In the genomic region with DNA sequence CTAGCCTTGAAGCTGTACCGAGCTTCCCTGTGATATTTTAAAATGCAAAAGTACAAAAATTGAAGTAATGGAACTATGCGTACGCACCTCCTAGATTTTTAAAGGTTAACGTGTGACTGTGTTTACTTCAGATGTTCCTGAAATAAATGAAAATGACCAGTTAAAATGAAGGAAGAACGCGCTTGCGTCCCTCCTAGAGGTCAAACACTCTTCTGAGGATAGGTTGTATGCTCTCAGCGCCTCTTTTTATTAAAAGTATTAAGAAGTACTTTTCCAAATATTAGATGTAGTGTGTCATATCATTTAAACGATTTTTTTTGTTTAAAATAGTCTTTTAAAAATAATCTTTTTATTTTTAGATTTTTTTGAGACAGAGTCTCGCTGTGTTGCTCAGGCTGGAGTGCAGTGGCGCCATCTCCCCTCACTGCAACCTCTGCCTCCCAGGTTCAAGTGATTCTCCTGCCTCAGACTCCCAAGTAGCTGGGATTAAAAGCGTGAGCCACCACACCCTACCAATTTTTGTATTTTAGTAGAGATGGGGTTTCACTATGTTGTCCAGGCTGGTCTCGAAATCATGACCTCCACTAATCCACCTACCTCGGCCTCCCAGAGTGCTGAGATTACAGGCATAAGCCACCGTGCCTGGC, we compare ENCODE assay signal across 8 cellular contexts. TPM values are rescaled to one million over a fixed set of nuclear protein-coding genes. Genes with fewer than 3 reads are reported as not detected.
DNase-seq lines count a peak whose midpoint lies in the region; TF ChIP-seq lines count a peak whose summit lies in the region.

No MANE protein-coding gene starts in this region.

- peaks cover 4% of the 10 kb centered on the region for H3K4me1 ChIP-seq in rectal smooth muscle tissue (ENCODE audit: control insufficient read depth, insufficient read depth, low read length)

- no peak for TF ChIP-seq POLR2A in erythroblast (IDR thresholded peaks at IDR 0.05; ENCODE audit: low read length)

- no peak for TF ChIP-seq CTCF in fibroblast of mammary gland (conservative IDR thresholded peaks at IDR 0.05; ENCODE audit: control insufficient read depth, insufficient read depth, low read depth, low read length)

- H3K36me3 Mint-ChIP-seq in activated naive CD4-positive, alpha-beta T cell treated with anti-CD3 and anti-CD28 coated beads, Interleukin-2, amount 50 U/mL, for 24 hours, result peaks cover 3% of the 10 kb centered on the region

- peak overlapping the region; percentile 88 for H3K27ac Mint-ChIP-seq in activated naive CD4-positive, alpha-beta T cell treated with anti-CD3 and anti-CD28 coated beads, Interleukin-2, amount 50 U/mL, for 24 hours

- H3K4me1 Mint-ChIP-seq in activated naive CD4-positive, alpha-beta T cell treated with anti-CD3 and anti-CD28 coated beads, Interleukin-2, amount 50 U/mL, for 24 hours, result peaks cover 26% of the 10 kb centered on the region

- no peaks in the 10 kb centered on the region; the same call in 1 of the 2 replicates for H3K36me3 ChIP-seq in SK-N-MC (ENCODE audit: insufficient read depth, low read length)
- H3K36me3 ChIP-seq in rectal smooth muscle tissue (ENCODE audit: control insufficient read depth, insufficient read depth, low read length), result no peaks in the 10 kb centered on the region

- H3K27me3 Mint-ChIP-seq in activated naive CD4-positive, alpha-beta T cell treated with anti-CD3 and anti-CD28 coated beads, Interleukin-2, amount 50 U/mL, for 24 hours, result no peaks in the 10 kb centered on the region

- H3K4me3 ChIP-seq in SK-N-MC (peak overlapping the region; percentile 76), fibroblast of mammary gland (ENCODE audit: control insufficient read depth, low read depth, low read length) (peak overlapping the region; percentile 81), rectal smooth muscle tissue (ENCODE audit: low read length) (peak overlapping the region; percentile 85)

- no peaks in the 10 kb centered on the region for H3K9me3 Mint-ChIP-seq in activated naive CD4-positive, alpha-beta T cell treated with anti-CD3 and anti-CD28 coated beads, Interleukin-2, amount 50 U/mL, for 24 hours

- H3K27ac ChIP-seq in SK-N-MC (no peak overlapping the region), rectal smooth muscle tissue (ENCODE audit: low read depth, low read length) (peak overlapping the region; percentile 87)

- H3K4me3 Mint-ChIP-seq in activated naive CD4-positive, alpha-beta T cell treated with anti-CD3 and anti-CD28 coated beads, Interleukin-2, amount 50 U/mL, for 24 hours, result peak overlapping the region; percentile 96

- DNase-seq in activated naive CD4-positive, alpha-beta T cell treated with anti-CD3 and anti-CD28 coated beads, Interleukin-2, amount 50 U/mL, for 16 hours, result no peak
- DNase-seq in SK-N-MC (ENCODE audit: low read depth, low spot score), result no peak
- DNase-seq in fibroblast of mammary gland (ENCODE audit: low read depth), result no peak
- no peak for DNase-seq in OCI-M1 (lab: John Stamatoyannopoulos, UW)
- DNase-seq in erythroblast (lab: John Stamatoyannopoulos, UW), result no peak
- no peak for DNase-seq in occipital lobe (lab: John Stamatoyannopoulos, UW)

- no peaks in the 10 kb centered on the region for H3K9me3 ChIP-seq in SK-N-MC (ENCODE audit: low read depth, low read length)

- H3K27me3 ChIP-seq in rectal smooth muscle tissue (ENCODE audit: control insufficient read depth, insufficient read depth, low read length), result no peaks in the 10 kb centered on the region

- H3K9ac ChIP-seq in SK-N-MC (ENCODE audit: insufficient read length), result peak overlapping the region; percentile 71
- peak overlapping the region; percentile 86 for H3K9ac ChIP-seq in rectal smooth muscle tissue (ENCODE audit: low read length)

RNA-seq across cellular contexts. Expression of a gene that starts 30.6 kb away (rescaled TPM):
- 0.47 TPM for total RNA-seq in occipital lobe
